ENCODE assay signal across 1 cellular context in the genomic region with DNA sequence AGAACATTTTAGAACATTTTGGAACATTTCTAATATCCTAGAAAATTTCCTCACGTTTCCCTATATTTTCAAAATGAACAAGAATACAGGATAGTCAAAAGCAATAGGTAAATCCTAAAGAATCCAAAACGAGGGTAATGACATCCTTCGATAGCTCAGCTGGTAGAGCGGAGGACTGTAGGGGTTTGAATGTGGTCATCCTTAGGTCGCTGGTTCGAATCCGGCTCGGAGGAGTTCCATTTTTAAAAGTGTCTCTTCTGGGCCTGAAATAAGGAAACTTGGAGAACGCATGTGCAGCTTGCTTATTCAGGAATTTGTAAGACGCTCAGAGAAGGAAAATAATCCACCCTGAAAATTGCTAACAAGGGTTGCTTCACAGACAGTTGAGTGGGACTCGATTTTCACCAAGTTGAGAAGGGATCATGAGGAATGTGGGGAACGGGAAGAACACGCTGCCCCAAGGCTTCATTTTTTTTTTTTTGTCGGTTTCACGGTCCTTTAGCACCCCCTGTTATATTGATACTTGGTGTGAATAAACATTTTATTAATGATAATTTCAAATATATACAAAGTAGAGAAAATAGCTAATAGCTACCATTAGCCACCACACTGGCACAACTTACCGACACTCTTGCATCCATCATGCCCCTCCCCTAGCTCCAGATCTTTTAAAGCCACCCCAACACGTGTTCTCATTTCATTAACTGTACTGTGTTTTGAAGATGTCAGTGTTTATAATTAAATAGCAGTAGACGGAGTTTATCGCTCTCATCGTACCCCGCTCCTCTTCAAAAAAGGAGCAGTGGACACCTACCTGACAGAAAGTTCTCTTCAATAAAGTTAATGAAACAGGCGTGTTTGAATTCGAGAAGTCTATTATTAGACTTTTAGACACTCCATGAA.
TF ChIP-seq lines count a peak whose summit lies in the region.

No MANE protein-coding gene starts in this region.

TF ChIP-seq in K562, 482 proteins besides CTCF, POLR2A, EP300 and RAD21 (continued from another document and continues in another):
- TF ChIP-seq CHD7 (IDR thresholded peaks at IDR 0.05; ENCODE audit: low read depth, low read length) (no peak), HNRNPLL (IDR thresholded peaks at IDR 0.05; ENCODE audit: low read depth, low read length, poor library complexity, severe bottlenecking) (no peak), ZNF24 (IDR thresholded peaks at IDR 0.05) (no peak), ZNF174 (CRISPR knock-in tag; IDR thresholded peaks at IDR 0.05) (no peak), CXXC5 (CRISPR knock-in tag; IDR thresholded peaks at IDR 0.05) (peak; percentile 68; the same call in 1 of the 2 replicates), NCOA1 (IDR thresholded peaks at IDR 0.05; ENCODE audit: low read depth) (no peak; the same call in 1 of the 2 replicates), MAFK (IDR thresholded peaks at IDR 0.05; ENCODE audit: low read length) (no peak), SAP30 (IDR thresholded peaks at IDR 0.05; ENCODE audit: borderline replicate concordance, insufficient read depth, low read depth, low read length, poor library complexity, severe bottlenecking) (no peak), ELK1 (CRISPR knock-in tag; IDR thresholded peaks at IDR 0.05) (no peak), POLR2AphosphoS5 (IDR thresholded peaks at IDR 0.05; ENCODE audit: control insufficient read depth, insufficient read depth, low read depth, low read length) (no peak), ZNF239 (CRISPR knock-in tag; IDR thresholded peaks at IDR 0.05) (no peak; the same call in 1 of the 2 replicates), SMAD3 (CRISPR knock-in tag; conservative IDR thresholded peaks at IDR 0.05) (no peak), PTTG1 (tag; IDR thresholded peaks at IDR 0.05; ENCODE audit: low read depth) (no peak), FOXA1 (IDR thresholded peaks at IDR 0.05; ENCODE audit: borderline replicate concordance) (no peak), ETV1 (tag; conservative IDR thresholded peaks at IDR 0.05; ENCODE audit: low read depth) (no peak), CREM (IDR thresholded peaks at IDR 0.05; ENCODE audit: low read depth) (peak; percentile 38), ZBTB8A (IDR thresholded peaks at IDR 0.05; ENCODE audit: partially characterized antibody) (peak; percentile 73), CREB1 (IDR thresholded peaks at IDR 0.05) (peak; percentile 27; the same call in 1 of the 2 replicates), CREB1 (CRISPR knock-in tag; IDR thresholded peaks at IDR 0.05) (no peak), DIDO1 (tag; IDR thresholded peaks at IDR 0.05; ENCODE audit: low read depth) (no peak), ZNF41 (CRISPR knock-in tag; conservative IDR thresholded peaks at IDR 0.05) (no peak), HNRNPK (IDR thresholded peaks at IDR 0.05; ENCODE audit: low read depth, low read length, poor library complexity, severe bottlenecking) (no peak), ARNT (IDR thresholded peaks at IDR 0.05) (peak; percentile 83 to 86; a peak in 3 of 4 replicates), SMARCA4 (IDR thresholded peaks at IDR 0.05) (0 out of 2 replicates have a peak, but pooled peaks have one; percentile 15), ZNF134 (CRISPR knock-in tag; conservative IDR thresholded peaks at IDR 0.05) (no peak), NFE2L1 (tag; IDR thresholded peaks at IDR 0.05; ENCODE audit: borderline replicate concordance, low read depth) (no peak), HNRNPL (IDR thresholded peaks at IDR 0.05; ENCODE audit: low read depth, low read length) (no peak), ZNF444 (CRISPR knock-in tag; IDR thresholded peaks at IDR 0.05) (no peak), CAMTA2 (CRISPR knock-in tag; conservative IDR thresholded peaks at IDR 0.05) (no peak), ZNF589 (CRISPR knock-in tag; IDR thresholded peaks at IDR 0.05; ENCODE audit: low read depth) (no peak; the same call in 1 of the 2 replicates), FOXJ2 (tag; IDR thresholded peaks at IDR 0.05) (no peak), CEBPG (CRISPR knock-in tag; IDR thresholded peaks at IDR 0.05) (peak; percentile 52; the same call in 1 of the 2 replicates), CEBPG (tag; conservative IDR thresholded peaks at IDR 0.05 in 1 of 2, IDR thresholded peaks at IDR 0.05 in 1 of 2) (peak; percentile 64 to 74)
- TF ChIP-seq, protein P1, sequence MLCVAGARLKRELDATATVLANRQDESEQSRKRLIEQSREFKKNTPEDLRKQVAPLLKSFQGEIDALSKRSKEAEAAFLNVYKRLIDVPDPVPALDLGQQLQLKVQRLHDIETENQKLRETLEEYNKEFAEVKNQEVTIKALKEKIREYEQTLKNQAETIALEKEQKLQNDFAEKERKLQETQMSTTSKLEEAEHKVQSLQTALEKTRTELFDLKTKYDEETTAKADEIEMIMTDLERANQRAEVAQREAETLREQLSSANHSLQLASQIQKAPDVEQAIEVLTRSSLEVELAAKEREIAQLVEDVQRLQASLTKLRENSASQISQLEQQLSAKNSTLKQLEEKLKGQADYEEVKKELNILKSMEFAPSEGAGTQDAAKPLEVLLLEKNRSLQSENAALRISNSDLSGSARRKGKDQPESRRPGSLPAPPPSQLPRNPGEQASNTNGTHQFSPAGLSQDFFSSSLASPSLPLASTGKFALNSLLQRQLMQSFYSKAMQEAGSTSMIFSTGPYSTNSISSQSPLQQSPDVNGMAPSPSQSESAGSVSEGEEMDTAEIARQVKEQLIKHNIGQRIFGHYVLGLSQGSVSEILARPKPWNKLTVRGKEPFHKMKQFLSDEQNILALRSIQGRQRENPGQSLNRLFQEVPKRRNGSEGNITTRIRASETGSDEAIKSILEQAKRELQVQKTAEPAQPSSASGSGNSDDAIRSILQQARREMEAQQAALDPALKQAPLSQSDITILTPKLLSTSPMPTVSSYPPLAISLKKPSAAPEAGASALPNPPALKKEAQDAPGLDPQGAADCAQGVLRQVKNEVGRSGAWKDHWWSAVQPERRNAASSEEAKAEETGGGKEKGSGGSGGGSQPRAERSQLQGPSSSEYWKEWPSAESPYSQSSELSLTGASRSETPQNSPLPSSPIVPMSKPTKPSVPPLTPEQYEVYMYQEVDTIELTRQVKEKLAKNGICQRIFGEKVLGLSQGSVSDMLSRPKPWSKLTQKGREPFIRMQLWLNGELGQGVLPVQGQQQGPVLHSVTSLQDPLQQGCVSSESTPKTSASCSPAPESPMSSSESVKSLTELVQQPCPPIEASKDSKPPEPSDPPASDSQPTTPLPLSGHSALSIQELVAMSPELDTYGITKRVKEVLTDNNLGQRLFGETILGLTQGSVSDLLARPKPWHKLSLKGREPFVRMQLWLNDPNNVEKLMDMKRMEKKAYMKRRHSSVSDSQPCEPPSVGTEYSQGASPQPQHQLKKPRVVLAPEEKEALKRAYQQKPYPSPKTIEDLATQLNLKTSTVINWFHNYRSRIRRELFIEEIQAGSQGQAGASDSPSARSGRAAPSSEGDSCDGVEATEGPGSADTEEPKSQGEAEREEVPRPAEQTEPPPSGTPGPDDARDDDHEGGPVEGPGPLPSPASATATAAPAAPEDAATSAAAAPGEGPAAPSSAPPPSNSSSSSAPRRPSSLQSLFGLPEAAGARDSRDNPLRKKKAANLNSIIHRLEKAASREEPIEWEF (CRISPR knock-in tag; IDR thresholded peaks at IDR 0.05) = no peak
- TF ChIP-seq, protein P2, sequence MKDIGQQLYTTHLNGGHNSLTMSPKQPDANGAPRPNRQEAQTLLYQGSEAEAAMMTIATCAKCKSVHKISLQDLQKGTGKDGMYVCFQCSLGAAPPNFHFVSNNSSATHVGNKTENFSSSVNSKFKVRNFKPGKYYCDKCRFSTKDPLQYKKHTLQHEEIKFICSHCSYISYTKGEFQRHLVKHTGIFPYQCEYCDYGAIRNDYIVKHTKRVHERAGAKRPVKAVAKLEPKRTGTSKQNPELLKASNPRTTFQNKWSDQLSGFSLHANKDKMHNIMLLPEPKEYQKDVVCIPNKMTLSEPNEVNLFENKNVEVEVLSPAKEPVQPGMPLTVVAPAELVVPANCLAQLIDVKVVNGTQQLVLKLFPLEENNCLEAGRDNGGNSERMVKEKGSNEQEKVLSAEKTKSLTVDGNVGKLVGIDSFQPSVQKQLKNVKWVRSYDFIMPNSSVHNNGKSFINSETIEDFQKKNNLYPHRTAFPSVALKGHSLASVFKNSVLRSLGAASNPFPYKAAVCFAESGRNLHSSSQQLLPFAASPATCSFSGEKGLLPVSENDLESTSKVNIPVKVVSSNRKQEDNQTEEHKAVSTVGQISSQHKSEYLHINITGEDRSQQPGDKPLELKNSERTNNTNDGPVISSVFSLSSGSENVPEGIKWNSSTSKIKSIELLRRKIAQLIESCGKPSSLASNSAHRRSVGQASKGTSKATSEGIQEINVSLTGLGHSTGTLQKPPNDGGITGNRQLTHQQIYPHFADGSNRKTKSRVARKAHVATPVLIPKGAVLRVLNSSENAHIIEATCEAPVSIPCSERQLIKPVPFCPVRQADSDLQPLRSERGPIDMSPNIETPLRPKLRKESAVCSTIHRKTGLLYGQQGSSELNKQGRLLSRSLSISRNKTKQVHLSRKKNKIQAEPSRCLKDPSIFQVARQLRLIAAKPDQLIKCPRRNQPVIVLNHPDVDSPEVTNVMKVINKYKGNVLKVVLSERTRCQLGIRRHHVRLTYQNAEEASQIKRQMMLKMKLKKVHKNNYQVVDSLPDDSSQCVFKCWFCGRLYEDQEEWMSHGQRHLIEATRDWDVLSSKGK (CRISPR knock-in tag; IDR thresholded peaks at IDR 0.05) = no peak
- TF ChIP-seq, protein P3, sequence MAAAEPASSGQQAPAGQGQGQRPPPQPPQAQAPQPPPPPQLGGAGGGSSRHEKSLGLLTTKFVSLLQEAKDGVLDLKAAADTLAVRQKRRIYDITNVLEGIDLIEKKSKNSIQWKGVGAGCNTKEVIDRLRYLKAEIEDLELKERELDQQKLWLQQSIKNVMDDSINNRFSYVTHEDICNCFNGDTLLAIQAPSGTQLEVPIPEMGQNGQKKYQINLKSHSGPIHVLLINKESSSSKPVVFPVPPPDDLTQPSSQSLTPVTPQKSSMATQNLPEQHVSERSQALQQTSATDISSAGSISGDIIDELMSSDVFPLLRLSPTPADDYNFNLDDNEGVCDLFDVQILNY (CRISPR knock-in tag; IDR thresholded peaks at IDR 0.05) = no peak
